Comparison of ENCODE assay signal across 29 cellular contexts in genomic region chr10:106660550-106660949, GRCh38.
"Had no signal": no experiment of that assay in that cellular context is flagged by ENCODE, and none has a peak within 500 bp of the region (broad histone marks: within the 10 kb centered on the region; RNA-seq: fewer than 3 reads in every experiment).

No MANE protein-coding gene starts in this region.

- H3K79me2 ChIP-seq: parathyroid adenoma had no signal

- H2AFZ ChIP-seq: neural progenitor cell, parathyroid adenoma had no signal

- H3K27me3 Mint-ChIP-seq: progenitor cell of endocrine pancreas; stimulated activated naive B cell treated with anti-CD40 and anti-IgM and Interleukin-4, amounts not matched to agents 10 μg/mL and 1 μg/mL and 100 μg/mL, for 72 hours; stimulated activated naive CD8-positive, alpha-beta T cell treated with anti-CD3 and anti-CD28 coated beads, Interleukin-15, amount 100 ng/mL, for 72 hours; type B pancreatic cell had no signal

- H3K4me3 Mint-ChIP-seq: natural killer cell; nephron; neural progenitor cell; stimulated activated effector memory CD8-positive, alpha-beta T cell treated with anti-CD3 and anti-CD28 coated beads, Interleukin-12 subunit alpha, Interleukin-12 subunit beta, amount 100 ng/mL, for 72 hours; stimulated activated naive B cell treated with anti-CD40 and anti-IgM and Interleukin-4, amounts not matched to agents 10 μg/mL and 1 μg/mL and 100 μg/mL, for 72 hours; stimulated activated naive CD8-positive, alpha-beta T cell treated with anti-CD3 and anti-CD28 coated beads, Interleukin-15, amount 100 ng/mL, for 72 hours; type B pancreatic cell had no signal

- H3K4me2 ChIP-seq: neural progenitor cell had no signal

- H3K4me1 ChIP-seq: neural progenitor cell, parathyroid adenoma, psoas muscle, right lobe of liver, sigmoid colon, suprapubic skin, testis, tibial artery, transverse colon, upper lobe of right lung, uterus had no signal

- H3K9ac ChIP-seq: neural progenitor cell, parathyroid adenoma had no signal

- H3K27me3 ChIP-seq: neural progenitor cell, ovary, right lobe of liver, sigmoid colon, suprapubic skin, testis, tibial artery, transverse colon, upper lobe of right lung, uterus had no signal

- H3K4me3 ChIP-seq: neural progenitor cell, ovary, psoas muscle, right lobe of liver, sigmoid colon, suprapubic skin, testis, tibial artery, transverse colon, upper lobe of right lung, uterus had no signal

- H3K36me3 ChIP-seq: neural progenitor cell, ovary, right lobe of liver, sigmoid colon, suprapubic skin, tibial artery, transverse colon, upper lobe of right lung, uterus had no signal

- H3K36me3 Mint-ChIP-seq: natural killer cell; stimulated activated effector memory CD8-positive, alpha-beta T cell treated with anti-CD3 and anti-CD28 coated beads, Interleukin-12 subunit alpha, Interleukin-12 subunit beta, amount 100 ng/mL, for 72 hours; stimulated activated naive B cell treated with anti-CD40 and anti-IgM and Interleukin-4, amounts not matched to agents 10 μg/mL and 1 μg/mL and 100 μg/mL, for 72 hours; type B pancreatic cell had no signal

- H3K27ac Mint-ChIP-seq: natural killer cell; nephron; neural progenitor cell; progenitor cell of endocrine pancreas; stimulated activated effector memory CD8-positive, alpha-beta T cell treated with anti-CD3 and anti-CD28 coated beads, Interleukin-12 subunit alpha, Interleukin-12 subunit beta, amount 100 ng/mL, for 72 hours; stimulated activated naive B cell treated with anti-CD40 and anti-IgM and Interleukin-4, amounts not matched to agents 10 μg/mL and 1 μg/mL and 100 μg/mL, for 72 hours; stimulated activated naive CD8-positive, alpha-beta T cell treated with anti-CD3 and anti-CD28 coated beads, Interleukin-15, amount 100 ng/mL, for 72 hours; type B pancreatic cell had no signal

- H3K9me3 ChIP-seq: ovary, psoas muscle, right lobe of liver, testis, tibial artery, transverse colon, upper lobe of right lung, uterus had no signal

- ATAC-seq: natural killer cell; right cardiac atrium; right lobe of liver; stimulated activated effector memory CD8-positive, alpha-beta T cell treated with anti-CD3 and anti-CD28 coated beads, Interleukin-12 subunit alpha, Interleukin-12 subunit beta, amount 100 ng/mL, for 72 hours; stimulated activated naive B cell treated with anti-CD40 and anti-IgM and Interleukin-4, amounts not matched to agents 10 μg/mL and 1 μg/mL and 100 μg/mL, for 72 hours; stimulated activated naive CD8-positive, alpha-beta T cell treated with anti-CD3 and anti-CD28 coated beads, Interleukin-15, amount 100 ng/mL, for 72 hours; stimulated activated naive CD8-positive, alpha-beta T cell treated with anti-CD3 and anti-CD28 coated beads, Interleukin-15, Interleukin-2, amounts not matched to agents 100 U/mL and 50 U/mL, for 24 hours; upper lobe of right lung had no signal

- FAIRE-seq: small intestine had no signal

- DNase-seq: natural killer cell; occipital lobe; ovary; posterior cingulate gyrus; psoas muscle; right cardiac atrium; right lobe of liver; sigmoid colon; small intestine; stimulated activated CD4-positive, alpha-beta T cell treated with anti-CD3 and anti-CD28 coated beads, Interleukin-15, amount 100 ng/mL, for 24 hours; stimulated activated CD4-positive, alpha-beta T cell treated with anti-CD3 and anti-CD28 coated beads, Interleukin-2, amount 100 ng/mL, for 24 hours; stimulated activated CD4-positive, alpha-beta T cell treated with anti-CD3 and anti-CD28 coated beads, Interleukin-2, amount 100 ng/mL, for 48 hours; stimulated activated CD4-positive, alpha-beta T cell treated with anti-CD3 and anti-CD28 coated beads, Interleukin-4, amount 100 ng/mL, for 24 hours; stimulated activated naive B cell treated with anti-CD40 and anti-IgM and Interleukin-4, amounts not matched to agents 10 μg/mL and 1 μg/mL and 100 μg/mL, for 72 hours; stimulated activated naive CD8-positive, alpha-beta T cell treated with anti-CD3 and anti-CD28 coated beads, Interleukin-15, amount 100 ng/mL, for 72 hours; stimulated activated naive CD8-positive, alpha-beta T cell treated with anti-CD3 and anti-CD28 coated beads, Interleukin-15, Interleukin-2, amounts not matched to agents 100 U/mL and 50 U/mL, for 24 hours; substantia nigra; testis; tibial artery; transverse colon; upper lobe of right lung; uterus had no signal

- H3K4me1 Mint-ChIP-seq: natural killer cell; neural progenitor cell; stimulated activated effector memory CD8-positive, alpha-beta T cell treated with anti-CD3 and anti-CD28 coated beads, Interleukin-12 subunit alpha, Interleukin-12 subunit beta, amount 100 ng/mL, for 72 hours; stimulated activated naive B cell treated with anti-CD40 and anti-IgM and Interleukin-4, amounts not matched to agents 10 μg/mL and 1 μg/mL and 100 μg/mL, for 72 hours; stimulated activated naive CD8-positive, alpha-beta T cell treated with anti-CD3 and anti-CD28 coated beads, Interleukin-15, amount 100 ng/mL, for 72 hours had no signal

- H3K9me3 Mint-ChIP-seq: natural killer cell; stimulated activated naive B cell treated with anti-CD40 and anti-IgM and Interleukin-4, amounts not matched to agents 10 μg/mL and 1 μg/mL and 100 μg/mL, for 72 hours; type B pancreatic cell had no signal

- H3K27ac ChIP-seq: neural progenitor cell, ovary, parathyroid adenoma, psoas muscle, right lobe of liver, sigmoid colon, suprapubic skin, testis, tibial artery, transverse colon, upper lobe of right lung, uterus had no signal
